In genomic region chr2:40244251-40245010, GRCh38 we compare ENCODE assay signal across 8 cellular contexts.
DNase-seq lines count a peak whose midpoint lies in the region; ATAC-seq and TF ChIP-seq lines count a peak whose summit lies in the region.

No MANE protein-coding gene starts in this region.

- H4K20me1 ChIP-seq in DOHH2 (ENCODE audit: control insufficient read depth, insufficient read depth, low read depth, low read length) (no peaks in the 10 kb centered on the region), IMR-90 (ENCODE audit: insufficient read depth, low read length) (no peaks in the 10 kb centered on the region)

- in situ Hi-C loops in IMR-90 (cut with MboI; ENCODE audit: low sequenced_read_pairs) = no loop called here

- peak overlapping the region; percentile 61; the same call in 2 of the 3 replicates for H2BK15ac ChIP-seq in IMR-90 (ENCODE audit: low read depth, low read length)

- H2BK20ac ChIP-seq in IMR-90 (ENCODE audit: low read depth, low read length) = peak overlapping the region; percentile 96

- H3K79me1 ChIP-seq in IMR-90 (ENCODE audit: low read depth in 1 of 2, low read length in 2 of 2) = peaks cover 17 to 51% of the 10 kb centered on the region in 2 experiments

- 0 out of 2 replicates have a peak, but pooled peaks have one; percentile 26 for TF ChIP-seq POLR2A in IMR-90 (IDR thresholded peaks at IDR 0.05; ENCODE audit: low read depth, low read length)
- TF ChIP-seq POLR2A in Peyer's patch (IDR thresholded peaks at IDR 0.05) = no peak

- peak overlapping the region; percentile 90 for H2AK5ac ChIP-seq in IMR-90 (ENCODE audit: low read depth, low read length)

- H2AFZ ChIP-seq in IMR-90 (replicated peaks; ENCODE audit: low read length, poor library complexity) = no peak overlapping the region

- no CpG with 5 or more reads among the region's 8 CpGs for WGBS in IMR-90 (ENCODE audit: extremely low coverage in 2 of 2, insufficient read length in 1 of 2), 2 experiments

- H3K36me3 ChIP-seq in DOHH2 (ENCODE audit: control insufficient read depth, low read length) = no peaks in the 10 kb centered on the region
- H3K36me3 ChIP-seq in IMR-90 (ENCODE audit: control insufficient read depth, insufficient read depth, low read length) = no peaks in the 10 kb centered on the region
- no peaks in the 10 kb centered on the region for H3K36me3 ChIP-seq in Peyer's patch
- no peaks in the 10 kb centered on the region for H3K36me3 ChIP-seq in muscle layer of colon (ENCODE audit: insufficient read depth, low read length)

- peak overlapping the region; percentile 94 for H2BK120ac ChIP-seq in IMR-90 (ENCODE audit: low read depth, low read length)

- no peak overlapping the region for H2AK9ac ChIP-seq in IMR-90 (replicated peaks; ENCODE audit: low read depth, low read length, poor library complexity)

- peak; percentile 67 for TF ChIP-seq RAD21 in IMR-90 (IDR thresholded peaks at IDR 0.05; ENCODE audit: low read length)

- H3K27me3 ChIP-seq in DOHH2 (ENCODE audit: control insufficient read depth, low read length) (no peaks in the 10 kb centered on the region), IMR-90 (ENCODE audit: control insufficient read depth, insufficient read depth, low read length) (no peaks in the 10 kb centered on the region), Peyer's patch (no peaks in the 10 kb centered on the region), muscle layer of colon (ENCODE audit: control insufficient read depth in 1 of 2, insufficient read depth in 2 of 2, low read length in 2 of 2) (no peaks in the 10 kb centered on the region)

- H3K4me3 ChIP-seq in DOHH2 (ENCODE audit: low read length) (0 out of 2 replicates have a peak overlapping the region, but pooled peaks have one; percentile 2), IMR-90 (ENCODE audit: insufficient read depth, low read depth, low read length) (no peak overlapping the region), Peyer's patch (no peak overlapping the region), muscle layer of colon (ENCODE audit: low read depth in 1 of 2, low read length in 2 of 2) (no peak overlapping the region)

- H4K5ac ChIP-seq in IMR-90 (ENCODE audit: low read depth, low read length) = peak overlapping the region; percentile 98

- ATAC-seq in GM19463 (IDR thresholded peaks at IDR 0.05; ENCODE audit: unreplicated experiment) (peak; percentile 78), IMR-90 (ENCODE audit: low read depth) (peak; percentile 59), esophagus mucosa (peak; percentile 65), HG03469 (IDR thresholded peaks at IDR 0.05; ENCODE audit: unreplicated experiment) (no peak)

- H4K8ac ChIP-seq in IMR-90 (ENCODE audit: low read depth in 2 of 2, low read length in 2 of 2) = peak overlapping the region; percentile 64 to 78; a peak in 3 of 4 replicates

- intact Hi-C loops in IMR-90 (cut with micrococcal nuclease) = loop anchor here (1.0 to 5.0 kb wide), 6 partner anchors 116 to 516 kb away; no protein-coding TSS in a partner anchor

- peak overlapping the region; percentile 99 for H3K18ac ChIP-seq in IMR-90 (ENCODE audit: low read depth, low read length)

- H4K91ac ChIP-seq in IMR-90 (ENCODE audit: insufficient read depth, low read depth, low read length) = peak overlapping the region; percentile 88

- peaks cover 12% of the 10 kb centered on the region; the same call in 1 of the 2 replicates for H3K79me2 ChIP-seq in DOHH2 (ENCODE audit: control insufficient read depth, low read length)

- CTCF ChIA-PET in IMR-90 (lab: Yijun Ruan, JAX) = interaction anchor here (0.5 to 1.9 kb wide), 16 partner anchors 15 to 515 kb away, joined by 3 to 8 read pairs (median 3); no protein-coding TSS in a partner anchor

- peak overlapping the region; percentile 92 for H2BK5ac ChIP-seq in IMR-90 (ENCODE audit: low read depth, low read length, poor library complexity, severe bottlenecking)

- no peaks in the 10 kb centered on the region; the same call in 1 of the 2 replicates for H3F3A ChIP-seq in DOHH2 (ENCODE audit: control insufficient read depth, insufficient read depth)

- peak overlapping the region; percentile 92 for H3K4ac ChIP-seq in IMR-90 (ENCODE audit: low read depth, low read length)

- dilution Hi-C loops in IMR-90 (cut with HindIII; ENCODE audit: low sequenced_read_pairs, unreplicated experiment) = no loop called here

- no peaks in the 10 kb centered on the region for H3K9me2 ChIP-seq in DOHH2 (replicated peaks; ENCODE audit: control insufficient read depth, low read length)

- peaks cover 10% of the 10 kb centered on the region for H3K9me1 ChIP-seq in IMR-90 (ENCODE audit: insufficient read depth, low read length)

- H3K9me3 ChIP-seq in DOHH2 (ENCODE audit: control insufficient read depth, insufficient read depth, low read length) (no peaks in the 10 kb centered on the region), IMR-90 (ENCODE audit: control insufficient read depth, insufficient read depth, low read length) (no peaks in the 10 kb centered on the region; the same call in 1 of the 2 replicates), Peyer's patch (no peaks in the 10 kb centered on the region), muscle layer of colon (ENCODE audit: low read length) (no peaks in the 10 kb centered on the region)

- BruUV-seq in IMR-90 (replicated peaks; lab: Mats Ljungman, UMichigan) = no TSS peak

- H3K4me2 ChIP-seq in DOHH2 (ENCODE audit: low read length) = peak overlapping the region; percentile 30
- peak overlapping the region; percentile 79; the same call in 1 of the 2 replicates for H3K4me2 ChIP-seq in IMR-90 (ENCODE audit: low read depth, low read length)

- peak overlapping the region; percentile 23; the same call in 1 of the 2 replicates for H3K56ac ChIP-seq in IMR-90 (ENCODE audit: extremely low read depth, insufficient read depth, low read length)

- peaks cover 62% of the 10 kb centered on the region for H3K4me1 ChIP-seq in DOHH2 (ENCODE audit: control insufficient read depth, low read length)
- peaks cover 32% of the 10 kb centered on the region for H3K4me1 ChIP-seq in IMR-90 (ENCODE audit: control insufficient read depth, insufficient read depth, low read length)
- no peaks in the 10 kb centered on the region for H3K4me1 ChIP-seq in Peyer's patch
- peaks cover 47% of the 10 kb centered on the region for H3K4me1 ChIP-seq in muscle layer of colon (ENCODE audit: insufficient read depth, low read length)

- H3K9ac ChIP-seq in IMR-90 (ENCODE audit: low read depth, low read length) = peak overlapping the region; percentile 19; the same call in 1 of the 2 replicates
- no peak overlapping the region for H3K9ac ChIP-seq in muscle layer of colon (ENCODE audit: low read length)

- peak overlapping the region; percentile 81 for H3K14ac ChIP-seq in IMR-90 (replicated peaks; ENCODE audit: low read depth, low read length)

- H3K27ac ChIP-seq in DOHH2 (ENCODE audit: low read depth, low read length) = no peak overlapping the region
- peak overlapping the region; percentile 77; the same call in 1 of the 2 replicates for H3K27ac ChIP-seq in IMR-90 (ENCODE audit: insufficient read depth, low read length)
- H3K27ac ChIP-seq in Peyer's patch = peak overlapping the region in 1 of 4 donors; percentile 26
- H3K27ac ChIP-seq in muscle layer of colon (ENCODE audit: low read depth, low read length) = peak overlapping the region; percentile 40

- TF ChIP-seq CTCF in DOHH2 (IDR thresholded peaks at IDR 0.05; ENCODE audit: low read depth, low read length, poor library complexity, severe bottlenecking) = peak; percentile 86
- peak; percentile 61 for TF ChIP-seq CTCF in IMR-90 (conservative IDR thresholded peaks at IDR 0.05; ENCODE audit: low read depth, low read length)
- peak in 3 of 6 experiments; percentile 43 to 49 (median 49) for TF ChIP-seq CTCF in Peyer's patch (IDR thresholded peaks at IDR 0.05)

- POLR2A ChIA-PET in IMR-90 (lab: Charles Lee; ENCODE audit: unreplicated experiment) = interaction anchor here (0.6 kb wide), 1 partner anchor 73 kb away, joined by 4 read pairs; no protein-coding TSS in a partner anchor

- DNase-seq in IMR-90 (peak; percentile 75), Peyer's patch (peak in 2 of 3 donors; percentile 50 to 72), GF-D8 (lab: John Stamatoyannopoulos, UW) (no peak)

- peak overlapping the region; percentile 84 for H3K23ac ChIP-seq in IMR-90 (ENCODE audit: low read depth, low read length)

TF ChIP-seq in IMR-90, 13 proteins besides CTCF, POLR2A, EP300 and RAD21:
- TF ChIP-seq SMC3 (IDR thresholded peaks at IDR 0.05; ENCODE audit: low read depth, low read length) (peak; percentile 63), NFE2L2 (IDR thresholded peaks at IDR 0.05; ENCODE audit: low read depth, low read length) (no peak), CEBPB (IDR thresholded peaks at IDR 0.05; ENCODE audit: low read depth, low read length) (no peak)
TF ChIP-seq in IMR-90: peak in this region for 1.
